ENCODE assay signal across 8 cellular contexts in genomic region chr10:83539528-83540308, GRCh38.
DNase-seq lines count a peak whose midpoint lies in the region; ATAC-seq and TF ChIP-seq lines count a peak whose summit lies in the region.

No MANE protein-coding gene starts in this region.

- intact Hi-C loops in left lung (cut with DNase I), result no loop called here
- intact Hi-C loops in PC-9 (cut with micrococcal nuclease; ENCODE audit: unreplicated experiment), result no loop called here

- H2AFZ ChIP-seq in GM23338 (no peak overlapping the region), PC-9 (no peak overlapping the region)

- H3K9me3 ChIP-seq in WERI-Rb-1 (ENCODE audit: severe bottlenecking) (no peaks in the 10 kb centered on the region), left lung (no peaks in the 10 kb centered on the region), PC-9 (ENCODE audit: insufficient read depth, low read depth) (no peaks in the 10 kb centered on the region)

- H3K79me2 ChIP-seq in GM23338 (replicated peaks; ENCODE audit: insufficient read depth) (no peaks in the 10 kb centered on the region), PC-9 (ENCODE audit: low read depth) (no peaks in the 10 kb centered on the region)

- H3K27me3 ChIP-seq in GM23338 (ENCODE audit: insufficient read depth), result no peaks in the 10 kb centered on the region
- H3K27me3 ChIP-seq in WERI-Rb-1 (ENCODE audit: insufficient read depth, low read depth, severe bottlenecking), result no peaks in the 10 kb centered on the region
- no peaks in the 10 kb centered on the region for H3K27me3 ChIP-seq in left lung
- no peaks in the 10 kb centered on the region for H3K27me3 ChIP-seq in PC-9 (ENCODE audit: insufficient read depth, low read depth)

- peak; percentile 3 for DNase-seq in DMS 273 treated with DMSO at 0.1 percent for 48 hours (lab: John Stamatoyannopoulos, UW)
- peak; percentile 48 for DNase-seq in GM23338 (ENCODE audit: low spot score)
- DNase-seq in WERI-Rb-1, result peak; percentile 35
- DNase-seq in left lung, result peak in 1 of 2 donors; percentile 28
- DNase-seq in endothelial cell (ENCODE audit: low spot score), result no peak
- DNase-seq in HEK293T (ENCODE audit: extremely low spot score), result no peak
- no peak for DNase-seq in PC-9
- DNase-seq in activated T-cell treated with anti-CD3 and anti-CD28 coated beads, Interleukin-2, amount 50 U/mL, for 4 hours, result no peak

- CTCF ChIA-PET in HEK293T (lab: Yijun Ruan, JAX), result interaction anchor here (1.3 kb wide), 1 partner anchor 476 kb away, joined by 4 read pairs; no protein-coding TSS in a partner anchor
- CTCF ChIA-PET in PC-9 (lab: Charles Lee), result no interaction called here

- H3K9me2 ChIP-seq in GM23338 (ENCODE audit: insufficient read depth), result no peaks in the 10 kb centered on the region
- H3K9me2 ChIP-seq in PC-9 (ENCODE audit: insufficient read depth), result no peaks in the 10 kb centered on the region

- H3K4me3 ChIP-seq in GM23338 (no peak overlapping the region), WERI-Rb-1 (ENCODE audit: low read depth, low read length) (no peak overlapping the region), left lung (no peak overlapping the region), PC-9 (no peak overlapping the region)

- POLR2A ChIA-PET in HEK293T (lab: Yijun Ruan, JAX), result no interaction called here
- POLR2A ChIA-PET in PC-9 (lab: Charles Lee; ENCODE audit: unreplicated experiment), result no interaction called here

- H3K4me2 ChIP-seq in GM23338 (0 out of 2 replicates have a peak overlapping the region, but pooled peaks have one; percentile 28), PC-9 (no peak overlapping the region)

- H3F3A ChIP-seq in GM23338 (replicated peaks; ENCODE audit: low read depth), result no peaks in the 10 kb centered on the region
- no peaks in the 10 kb centered on the region for H3F3A ChIP-seq in PC-9 (ENCODE audit: insufficient read depth, low read depth)

- H3K4me1 Mint-ChIP-seq in GM23338 (peaks cover 33% of the 10 kb centered on the region), endothelial cell (ENCODE audit: unreplicated experiment) (peaks cover 18% of the 10 kb centered on the region)
- H3K4me1 Mint-ChIP-seq in activated T-cell treated with anti-CD3 and anti-CD28 coated beads, Interleukin-2, amount 50 U/mL, for 4 hours (ENCODE audit: low read depth), result no peaks in the 10 kb centered on the region

- no peaks in the 10 kb centered on the region for H3K27me3 Mint-ChIP-seq in GM23338 (ENCODE audit: insufficient read depth, low read depth, poor library complexity)
- H3K27me3 Mint-ChIP-seq in endothelial cell (ENCODE audit: unreplicated experiment), result peaks cover 1% of the 10 kb centered on the region
- no peaks in the 10 kb centered on the region for H3K27me3 Mint-ChIP-seq in activated T-cell treated with anti-CD3 and anti-CD28 coated beads, Interleukin-2, amount 50 U/mL, for 4 hours (ENCODE audit: low read depth)

- no peaks in the 10 kb centered on the region for H3K9me3 Mint-ChIP-seq in GM23338
- no peaks in the 10 kb centered on the region for H3K9me3 Mint-ChIP-seq in endothelial cell (ENCODE audit: unreplicated experiment)
- no peaks in the 10 kb centered on the region for H3K9me3 Mint-ChIP-seq in activated T-cell treated with anti-CD3 and anti-CD28 coated beads, Interleukin-2, amount 50 U/mL, for 4 hours

- H3K27ac Mint-ChIP-seq in GM23338, result no peak overlapping the region
- no peak overlapping the region for H3K27ac Mint-ChIP-seq in endothelial cell (ENCODE audit: unreplicated experiment)

- H3K36me3 ChIP-seq in GM23338 (ENCODE audit: insufficient read depth), result no peaks in the 10 kb centered on the region
- no peaks in the 10 kb centered on the region for H3K36me3 ChIP-seq in WERI-Rb-1
- no peaks in the 10 kb centered on the region for H3K36me3 ChIP-seq in left lung
- H3K36me3 ChIP-seq in PC-9 (ENCODE audit: low read depth), result no peaks in the 10 kb centered on the region

- no TSS peak for BruUV-seq in PC-9 (replicated peaks; lab: Mats Ljungman, UMichigan)

- H4K20me1 ChIP-seq in GM23338 (replicated peaks; ENCODE audit: insufficient read depth) (no peaks in the 10 kb centered on the region), PC-9 (ENCODE audit: insufficient read depth) (no peaks in the 10 kb centered on the region)

- TF ChIP-seq CTCF in GM23338 (conservative IDR thresholded peaks at IDR 0.05; ENCODE audit: low read depth in 2 of 2) (no peak), WERI-Rb-1 (IDR thresholded peaks at IDR 0.05; ENCODE audit: low read depth, low read length) (no peak), left lung (IDR thresholded peaks at IDR 0.05) (no peak), endothelial cell (IDR thresholded peaks at IDR 0.05; ENCODE audit: unreplicated experiment) (no peak), PC-9 (conservative IDR thresholded peaks at IDR 0.05) (no peak)

- H3K36me3 Mint-ChIP-seq in GM23338 (ENCODE audit: low read depth), result no peaks in the 10 kb centered on the region
- no peaks in the 10 kb centered on the region for H3K36me3 Mint-ChIP-seq in endothelial cell (ENCODE audit: low read depth, unreplicated experiment)
- H3K36me3 Mint-ChIP-seq in activated T-cell treated with anti-CD3 and anti-CD28 coated beads, Interleukin-2, amount 50 U/mL, for 4 hours (ENCODE audit: insufficient read depth), result no peaks in the 10 kb centered on the region

- ATAC-seq in GM23338 (peak; percentile 91), left lung (peak; percentile 48)
- no peak for ATAC-seq in activated T-cell treated with anti-CD3 and anti-CD28 coated beads, Interleukin-2, amount 50 U/mL, for 4 hours

- no peak overlapping the region for H3K27ac ChIP-seq in GM23338 (ENCODE audit: low read depth)
- H3K27ac ChIP-seq in WERI-Rb-1, result no peak overlapping the region
- H3K27ac ChIP-seq in left lung, result no peak overlapping the region
- no peak overlapping the region for H3K27ac ChIP-seq in PC-9

- H3K4me3 Mint-ChIP-seq in GM23338 (no peak overlapping the region), endothelial cell (ENCODE audit: unreplicated experiment) (no peak overlapping the region)
- no peak overlapping the region for H3K4me3 Mint-ChIP-seq in activated T-cell treated with anti-CD3 and anti-CD28 coated beads, Interleukin-2, amount 50 U/mL, for 4 hours

- H3K4me1 ChIP-seq in GM23338 (ENCODE audit: insufficient read depth), result peaks cover 9% of the 10 kb centered on the region
- H3K4me1 ChIP-seq in left lung, result no peaks in the 10 kb centered on the region
- no peaks in the 10 kb centered on the region for H3K4me1 ChIP-seq in PC-9 (replicated peaks; ENCODE audit: insufficient read depth)

TF ChIP-seq in HEK293T, 16 proteins besides CTCF, POLR2A, EP300 and RAD21:
- TF ChIP-seq ELF4 (IDR thresholded peaks at IDR 0.05), result no peak

Comparison
In these comparisons a context has a peak if more than half of its experiments do, and no peak if none do; other contexts are left out.
1. DNase-seq: peak in DMS 273 treated with DMSO at 0.1 percent for 48 hours (single experiment), GM23338 (single experiment) and WERI-Rb-1 (single experiment); none in endothelial cell (single experiment), HEK293T (single experiment), PC-9 (0 of 2) and activated T-cell treated with anti-CD3 and anti-CD28 coated beads, Interleukin-2, amount 50 U/mL, for 4 hours (single experiment).
2. ATAC-seq: peak in GM23338 (single experiment) and left lung (single experiment); none in activated T-cell treated with anti-CD3 and anti-CD28 coated beads, Interleukin-2, amount 50 U/mL, for 4 hours (0 of 2).